10 cellular contexts compared by ENCODE assay signal in genomic region chr17:74282274-74282586, GRCh38. TPM values are rescaled to one million over a fixed set of nuclear protein-coding genes. Genes with fewer than 3 reads are reported as not detected.
"Had no signal": no experiment of that assay in that cellular context is flagged by ENCODE, and none has a peak within 500 bp of the region (broad histone marks: within the 10 kb centered on the region; RNA-seq: fewer than 3 reads in every experiment).

No MANE protein-coding gene starts in this region.

RNA-seq across cellular contexts. Expression of gene DNAI2, which starts 8.2 kb away (rescaled TPM):
- total RNA-seq: body of pancreas, cardiac septum, frontal cortex, kidney epithelial cell, lung microvascular endothelial cell, mesothelial cell of epicardium, neural crest cell, omental fat pad, posterior vena cava, SK-MEL-5 had no signal

RNA-seq across cellular contexts. Expression of gene KIF19, which starts 43.8 kb away (rescaled TPM):
- total RNA-seq: frontal cortex, kidney epithelial cell, mesothelial cell of epicardium had no signal
